Comparison of ENCODE assay signal across 10 cellular contexts in genomic region chr9:94945191-94946144, GRCh38.
DNase-seq lines count a peak whose midpoint lies in the region; ATAC-seq and TF ChIP-seq lines count a peak whose summit lies in the region.
"Had no signal": no experiment of that assay in that cellular context is flagged by ENCODE, and none has a peak within 500 bp of the region (broad histone marks: within the 10 kb centered on the region; RNA-seq: fewer than 3 reads in every experiment).

No MANE protein-coding gene starts in this region.

- peaks cover 40% of the 10 kb centered on the region for H3F3A ChIP-seq in GM23248 (ENCODE audit: insufficient read depth)

- 0 out of 2 replicates have a peak overlapping the region, but pooled peaks have one; percentile 9 for H3K4me3 ChIP-seq in GM23248
- no peak overlapping the region for H3K4me3 ChIP-seq in adrenal gland
- no peak overlapping the region for H3K4me3 ChIP-seq in heart left ventricle
- H3K4me3 ChIP-seq in gastrocnemius medialis: no peak overlapping the region

- TF ChIP-seq CTCF in adrenal gland (IDR thresholded peaks at IDR 0.05): no peak
- no peak for TF ChIP-seq CTCF in heart left ventricle (IDR thresholded peaks at IDR 0.05)
- TF ChIP-seq CTCF in gastrocnemius medialis (IDR thresholded peaks at IDR 0.05 in 4 of 5, conservative IDR thresholded peaks at IDR 0.05 in 1 of 5): no peak

- H3K4me1 ChIP-seq in GM23248 (ENCODE audit: insufficient read depth): peaks cover 50% of the 10 kb centered on the region
- H3K4me1 ChIP-seq in adrenal gland (replicated peaks in 1 of 2): peaks cover 0 to 28% of the 10 kb centered on the region in 2 donors
- peaks cover 2 to 52% (median 33%) of the 10 kb centered on the region in 12 donors for H3K4me1 ChIP-seq in heart left ventricle
- peaks cover 38 to 51% of the 10 kb centered on the region in 2 donors for H3K4me1 ChIP-seq in gastrocnemius medialis

- no peaks in the 10 kb centered on the region for H3K27me3 ChIP-seq in GM23248 (replicated peaks; ENCODE audit: insufficient read depth)
- H3K27me3 ChIP-seq in adrenal gland: no peaks in the 10 kb centered on the region
- H3K27me3 ChIP-seq in heart left ventricle: no peaks in the 10 kb centered on the region
- H3K27me3 ChIP-seq in gastrocnemius medialis: no peaks in the 10 kb centered on the region

- TF ChIP-seq POLR2A in adrenal gland (IDR thresholded peaks at IDR 0.05) (no peak), heart left ventricle (IDR thresholded peaks at IDR 0.05) (no peak), gastrocnemius medialis (IDR thresholded peaks at IDR 0.05) (no peak)

- intact Hi-C loops in adrenal gland (cut with DNase I) (no loop called here), heart left ventricle (cut with DNase I) (loop anchor here in 2 of 10 donors (5.0 kb wide), 2 partner anchors 78 to 158 kb away; no protein-coding TSS in a partner anchor), gastrocnemius medialis (cut with DNase I; ENCODE audit: low total_unique reads) (loop anchor here (5.0 kb wide), 1 partner anchor 218 kb away; the partner anchor contains the start of gene AOPEP)

- DNase-seq in GM23248: peak; percentile 97
- peak; percentile 52 to 78 (median 58) for DNase-seq in adrenal gland
- DNase-seq in heart left ventricle: peak; percentile 68 to 78 (median 72)
- peak; percentile 37 to 57 for DNase-seq in gastrocnemius medialis
- no peak for DNase-seq in SKM-1 treated with dmso at 0.1 percent for 144 hours (lab: John Stamatoyannopoulos, UW; ENCODE audit: unreplicated experiment)
- no peak for DNase-seq in NCI-H2081 treated with DMSO at 0.1 percent for 48 hours (lab: John Stamatoyannopoulos, UW)
- DNase-seq: NCI-H345; stimulated activated CD4-positive, alpha-beta T cell treated with anti-CD3 and anti-CD28 coated beads, Interleukin-2, amount 100 ng/mL, for 24 hours had no signal

- no peak overlapping the region for H2AFZ ChIP-seq in GM23248

- H3K36me3 ChIP-seq in GM23248 (ENCODE audit: low read depth) (no peaks in the 10 kb centered on the region), adrenal gland (replicated peaks in 1 of 2) (no peaks in the 10 kb centered on the region), heart left ventricle (no peaks in the 10 kb centered on the region), gastrocnemius medialis (no peaks in the 10 kb centered on the region)

- H3K9ac ChIP-seq in GM23248: peak overlapping the region; percentile 74

- ATAC-seq in heart left ventricle (peak; percentile 86 to 89 (median 88)), gastrocnemius medialis (peak; percentile 72 to 74), HG03097 (IDR thresholded peaks at IDR 0.05; ENCODE audit: low FRiP score, unreplicated experiment) (no peak), HG03039 (IDR thresholded peaks at IDR 0.05; ENCODE audit: unreplicated experiment) (no peak)

- in situ Hi-C loops in GM23248 (cut with MboI): no loop called here
- in situ Hi-C loops in gastrocnemius medialis (cut with MboI; ENCODE audit: low sequenced_read_pairs in 4 of 4): no loop called here

- H3K9me3 ChIP-seq in GM23248 (ENCODE audit: low read depth): no peaks in the 10 kb centered on the region
- no peaks in the 10 kb centered on the region for H3K9me3 ChIP-seq in adrenal gland (replicated peaks in 1 of 3)
- no peaks in the 10 kb centered on the region for H3K9me3 ChIP-seq in heart left ventricle
- no peaks in the 10 kb centered on the region for H3K9me3 ChIP-seq in gastrocnemius medialis

- H4K20me1 ChIP-seq in GM23248 (ENCODE audit: insufficient read depth): no peaks in the 10 kb centered on the region

- 7 to 9% methylated on average over 14 of the region's 14 CpGs for whole genome bisulfite sequencing in GM23248 (ENCODE audit: low coverage in 1 of 2, low lambda C conversion rate in 2 of 2, missing lambda C conversion rate in 2 of 2), 2 experiments
- 62 to 73% (median 66%) methylated on average over 13 to 14 of the region's 14 CpGs for WGBS in adrenal gland, 4 donors
- WGBS in heart left ventricle, 4 donors: 63 to 78% (median 73%) methylated on average over 14 of the region's 14 CpGs

- no peaks in the 10 kb centered on the region for H3K79me2 ChIP-seq in GM23248 (ENCODE audit: insufficient read depth)

- H3K4me2 ChIP-seq in GM23248 (ENCODE audit: unreplicated experiment): peak overlapping the region; percentile 53

- H3K27ac ChIP-seq in GM23248 (peak overlapping the region; percentile 97), adrenal gland (peak overlapping the region in 2 of 5 donors; percentile 59), heart left ventricle (peak overlapping the region in 9 of 12 donors; percentile 12 to 66 (median 53)), gastrocnemius medialis (peak overlapping the region; percentile 37 to 73 (median 64))

- no peaks in the 10 kb centered on the region for H3K9me2 ChIP-seq in GM23248 (ENCODE audit: insufficient read depth)

Comparison
In these comparisons a context has a peak if more than half of its experiments do, and no peak if none do; other contexts are left out.
1. DNase-seq: peak in GM23248 (single experiment), adrenal gland (7 of 7), heart left ventricle (5 of 5) and gastrocnemius medialis (2 of 2); none in SKM-1 treated with dmso at 0.1 percent for 144 hours (single experiment) and NCI-H2081 treated with DMSO at 0.1 percent for 48 hours (single experiment).
2. ATAC-seq: peak in heart left ventricle (4 of 4) and gastrocnemius medialis (2 of 2); none in HG03097 (single experiment) and HG03039 (single experiment).